ENCODE assay signal across 16 cellular contexts in genomic region chr21:34695434-34695833, GRCh38. TPM values are rescaled to one million over a fixed set of nuclear protein-coding genes. Genes with fewer than 3 reads are reported as not detected.
A peak's percentile ranks its signal among the peaks of the same experiment; 100 is the strongest.
DNase-seq lines count a peak whose midpoint lies in the region; ATAC-seq and TF ChIP-seq lines count a peak whose summit lies in the region.
"Had no signal": no experiment of that assay in that cellular context is flagged by ENCODE, and none has a peak within 500 bp of the region (broad histone marks: within the 10 kb centered on the region; RNA-seq: fewer than 3 reads in every experiment).

No MANE protein-coding gene starts in this region.

- ATAC-seq in GM18502 (IDR thresholded peaks at IDR 0.05; ENCODE audit: poor library complexity, unreplicated experiment) = peak; percentile 84
- peak; percentile 50 for ATAC-seq in GM21360 (IDR thresholded peaks at IDR 0.05; ENCODE audit: unreplicated experiment)
- ATAC-seq in HG03039 (IDR thresholded peaks at IDR 0.05; ENCODE audit: unreplicated experiment) = peak; percentile 57
- no peak for ATAC-seq in aorta (ENCODE audit: low FRiP score)

- H3K27me3 ChIP-seq in adipocyte (replicated peaks; ENCODE audit: control insufficient read depth, insufficient read depth, low read length) (no peaks in the 10 kb centered on the region), uterus (no peaks in the 10 kb centered on the region), aorta (ENCODE audit: control insufficient read depth in 1 of 2, insufficient read depth in 2 of 2, low read length in 1 of 2) (no peaks in the 10 kb centered on the region)
- H3K27me3 ChIP-seq: upper lobe of left lung had no signal

- no peak for DNase-seq in adipocyte (ENCODE audit: low read depth)
- no peak for DNase-seq in substantia nigra (lab: John Stamatoyannopoulos, UW)
- DNase-seq in uterus = no peak
- DNase-seq in nucleus accumbens (lab: John Stamatoyannopoulos, UW) = no peak
- DNase-seq in aorta = no peak
- DNase-seq: activated CD4-positive, alpha-beta T cell treated with anti-CD3 and anti-CD28 coated beads, Interleukin-2, amount 10 ng/mL, durations not matched to agents 24 days and 14 days; GOT3; NCI-H146; right lobe of liver; T-helper 1 cell; upper lobe of left lung had no signal

- H3K9ac ChIP-seq in adipocyte (ENCODE audit: low read length) = peak overlapping the region; percentile 27

- intact Hi-C loops in uterus (cut with DNase I; ENCODE audit: low total_unique reads) (no loop called here), aorta (cut with DNase I) (no loop called here)

- no peak for TF ChIP-seq POLR2A in uterus (IDR thresholded peaks at IDR 0.05)

- H3K36me3 ChIP-seq in adipocyte (ENCODE audit: control insufficient read depth, insufficient read depth, low read length, severe bottlenecking) (no peaks in the 10 kb centered on the region), uterus (no peaks in the 10 kb centered on the region), aorta (ENCODE audit: control insufficient read depth in 1 of 2, insufficient read depth in 2 of 2, low read length in 1 of 2) (no peaks in the 10 kb centered on the region)
- H3K36me3 ChIP-seq: right lobe of liver, upper lobe of left lung had no signal

- H3K4me3 ChIP-seq in adipocyte (ENCODE audit: low read length) (no peak overlapping the region), uterus (no peak overlapping the region), aorta (ENCODE audit: low read length in 2 of 2) (no peak overlapping the region)
- H3K4me3 ChIP-seq: right lobe of liver, upper lobe of left lung had no signal

- 64 to 72% methylated on average over 2 of the region's 2 CpGs for WGBS in aorta, 2 donors

- H3K4me1 ChIP-seq in adipocyte (ENCODE audit: control insufficient read depth, insufficient read depth, low read length) (peaks cover 59% of the 10 kb centered on the region), uterus (no peaks in the 10 kb centered on the region), aorta (ENCODE audit: control insufficient read depth in 1 of 2, insufficient read depth in 2 of 2, low read length in 2 of 2) (no peaks in the 10 kb centered on the region)

- no peak for TF ChIP-seq CTCF in uterus (IDR thresholded peaks at IDR 0.05)

- H3K9me3 ChIP-seq in adipocyte (ENCODE audit: control insufficient read depth, low read length) (no peaks in the 10 kb centered on the region), uterus (no peaks in the 10 kb centered on the region), aorta (ENCODE audit: control insufficient read depth, low read length) (peaks cover 2% of the 10 kb centered on the region)
- H3K9me3 ChIP-seq: right lobe of liver, upper lobe of left lung had no signal

- H3K27ac ChIP-seq in substantia nigra (ENCODE audit: low read depth, low read length, poor library complexity, severe bottlenecking) (no peak overlapping the region), uterus (no peak overlapping the region), aorta (ENCODE audit: low read depth in 1 of 2, low read length in 2 of 2) (no peak overlapping the region)
- H3K27ac ChIP-seq: right lobe of liver, upper lobe of left lung had no signal

RNA-seq across cellular contexts. Expression of gene CLIC6, which starts 26.6 kb away (rescaled TPM):
- under 1 TPM; under 0.01 to 0.69 (median 0.38) TPM for total RNA-seq in uterus
- 1 to 10 TPM; 3.0 to 7.7 TPM for total RNA-seq in aorta
- polyA plus RNA-seq in aorta = 1 to 10 TPM; 1.4 to 2.3 TPM
- total RNA-seq: activated CD4-positive, alpha-beta T cell treated with anti-CD3 and anti-CD28 coated beads, Interleukin-2, amount 10 ng/mL, durations not matched to agents 24 days and 14 days; bronchial epithelial cell; HT1080 had no signal
